ENCODE assay signal across 1 cellular context in the genomic region with DNA sequence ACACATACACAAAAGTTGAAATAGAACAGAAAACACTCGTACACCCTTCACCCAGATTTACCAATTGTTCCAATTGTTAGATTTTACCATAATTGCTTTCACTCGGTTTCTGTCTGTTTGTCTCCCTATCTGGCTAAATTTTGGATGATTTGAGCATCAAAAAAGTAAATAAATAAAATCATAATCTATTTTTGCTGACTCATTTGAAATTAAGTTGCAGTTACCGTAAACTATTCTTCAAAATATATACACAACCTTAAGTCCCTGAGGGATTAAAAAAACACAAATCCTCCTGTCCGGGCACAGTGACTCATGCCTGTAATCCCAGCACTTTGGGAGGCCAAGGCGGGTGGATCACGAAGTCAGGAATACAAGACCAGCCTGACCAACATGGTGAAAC.
TF ChIP-seq lines count a peak whose summit lies in the region.

No MANE protein-coding gene starts in this region.

TF ChIP-seq in IMR-90, 13 proteins besides CTCF, POLR2A, EP300 and RAD21 (continued from another document):
- TF ChIP-seq NFE2L2 (IDR thresholded peaks at IDR 0.05; ENCODE audit: low read depth, low read length) (peak; percentile 27; the same call in 1 of the 2 replicates), MAFK (IDR thresholded peaks at IDR 0.05; ENCODE audit: low read depth, low read length) (peak; percentile 83)
